In the genomic region with DNA sequence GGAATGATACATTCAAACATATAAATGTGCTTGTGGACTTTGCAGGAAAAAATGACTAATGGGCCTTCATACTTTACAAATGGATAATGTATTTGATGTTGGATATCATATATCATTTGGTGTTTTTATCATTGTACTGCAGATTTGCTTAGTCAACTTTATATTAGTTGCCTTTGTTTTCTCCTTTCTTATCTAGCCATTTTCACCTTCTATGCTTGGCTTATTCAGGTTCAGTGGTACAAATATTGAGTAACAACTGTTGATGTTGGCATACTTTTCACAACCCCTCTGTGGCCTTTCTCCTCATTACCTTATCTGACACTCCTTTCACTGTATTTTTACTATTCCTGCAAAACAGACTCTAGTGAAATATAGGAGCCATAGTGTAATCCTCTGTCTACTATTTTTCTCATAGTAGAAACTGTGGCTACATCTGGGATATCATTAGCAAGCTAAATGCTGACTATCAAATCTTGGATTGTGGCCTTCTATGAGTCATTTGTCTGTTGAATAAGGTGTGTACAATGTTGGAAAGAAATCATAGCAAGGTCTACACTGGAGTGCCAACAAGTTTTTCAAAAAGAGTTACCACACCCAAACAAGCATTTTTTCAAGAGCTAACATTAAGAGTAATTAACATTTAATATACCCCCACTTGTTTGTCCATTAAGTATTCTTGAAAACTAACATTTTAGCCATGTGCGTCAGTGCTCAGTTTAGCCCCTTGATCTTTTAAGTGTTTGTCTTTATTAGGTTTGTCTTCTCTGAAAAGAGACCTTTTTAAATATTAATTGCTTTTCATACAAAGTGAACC, we compare ENCODE assay signal across 11 cellular contexts.
DNase-seq lines count a peak whose midpoint lies in the region; ATAC-seq, FAIRE-seq and TF ChIP-seq lines count a peak whose summit lies in the region.
"Had no signal": no experiment of that assay in that cellular context is flagged by ENCODE, and none has a peak within 500 bp of the region (broad histone marks: within the 10 kb centered on the region; RNA-seq: fewer than 3 reads in every experiment).

No MANE protein-coding gene starts in this region.

- intact Hi-C loops in K562 (cut with micrococcal nuclease) (no loop called here), upper lobe of right lung (cut with DNase I) (no loop called here)

- H3K9ac ChIP-seq in K562 (ENCODE audit: insufficient read depth in 1 of 2, low read depth in 2 of 2, low read length in 2 of 2), result no peak overlapping the region

- DNase-seq in NCI-H1092 treated with DMSO at 0.1 percent for 48 hours (lab: John Stamatoyannopoulos, UW), result peak; percentile 2
- no peak for DNase-seq in NCI-H1092 (lab: John Stamatoyannopoulos, UW)
- DNase-seq in K562 (ENCODE audit: extremely low read depth in 1 of 4, low spot score in 3 of 4), result no peak
- no peak for DNase-seq in left lobe of liver (ENCODE audit: low spot score)
- no peak for DNase-seq in upper lobe of right lung
- no peak for DNase-seq in NCI-H82 treated with DMSO at 0.1 percent for 48 hours (lab: John Stamatoyannopoulos, UW; ENCODE audit: unreplicated experiment)
- DNase-seq in GOT3 (lab: John Stamatoyannopoulos, UW), result no peak
- DNase-seq: activated T-cell treated with anti-CD3 and anti-CD28 coated beads for 4 hours had no signal

- no peak for TF ChIP-seq CTCF in K562 (IDR thresholded peaks at IDR 0.05 in 2 of 3, conservative IDR thresholded peaks at IDR 0.05 in 1 of 3; ENCODE audit: insufficient read depth in 2 of 3, low read depth in 1 of 3, low read length in 3 of 3)
- no peak for TF ChIP-seq CTCF in upper lobe of right lung (IDR thresholded peaks at IDR 0.05)

- POLR2A ChIA-PET in K562 (lab: Yijun Ruan, JAX), result interaction anchor here (0.6 kb wide), 1 partner anchor 202 kb away, joined by 3 read pairs; no protein-coding TSS in a partner anchor

- H3K36me3 ChIP-seq in K562 (ENCODE audit: control insufficient read depth, insufficient read depth, low read length) (peaks cover 10% of the 10 kb centered on the region; the same call in 2 of the 3 replicates), upper lobe of right lung (no peaks in the 10 kb centered on the region)

- H3K27me3 ChIP-seq in K562 (ENCODE audit: control insufficient read depth in 2 of 2, insufficient read depth in 2 of 2, low read length in 2 of 2) (no peaks in the 10 kb centered on the region), upper lobe of right lung (no peaks in the 10 kb centered on the region)

- in situ Hi-C loops in K562 (cut with MboI), result no loop called here

- no peak overlapping the region for H2AFZ ChIP-seq in K562 (ENCODE audit: low read depth, low read length)

- H3K27ac ChIP-seq in K562 (ENCODE audit: extremely low read depth, low read depth, low read length), result no peak overlapping the region
- no peak overlapping the region for H3K27ac ChIP-seq in upper lobe of right lung

- no TSS peak for BruUV-seq in K562 (replicated peaks; lab: Mats Ljungman, UMichigan)

- peak; percentile 27; the same call in 2 of the 3 replicates for ATAC-seq in K562
- peak; percentile 97 for ATAC-seq in left lobe of liver
- ATAC-seq in upper lobe of right lung, result peak; percentile 88
- no peak for ATAC-seq in HG03045 (IDR thresholded peaks at IDR 0.05; ENCODE audit: unreplicated experiment)
- ATAC-seq: stimulated activated memory B cell treated with anti-CD40 and anti-IgM and Interleukin-4, amounts not matched to agents 10 μg/mL and 1 μg/mL and 100 μg/mL, for 72 hours had no signal

- 100% methylated on average over 1 of the region's 1 CpG for WGBS in K562 (ENCODE audit: insufficient coverage, low coverage, missing lambda C conversion rate)

- H3K4me1 ChIP-seq in K562 (replicated peaks in 1 of 2; ENCODE audit: control insufficient read depth in 2 of 2, insufficient read depth in 2 of 2, low read length in 2 of 2), result peaks cover 0 to 4% of the 10 kb centered on the region in 2 experiments; a peak in 1 of 5 replicates
- H3K4me1 ChIP-seq in upper lobe of right lung, result peaks cover 4% of the 10 kb centered on the region

- no peaks in the 10 kb centered on the region for H4K20me1 ChIP-seq in K562 (replicated peaks; ENCODE audit: control insufficient read depth, insufficient read depth, low read length)

- no peak for TF ChIP-seq EP300 in K562 (IDR thresholded peaks at IDR 0.05; ENCODE audit: low read length)

- CTCF ChIA-PET in K562 (lab: Yijun Ruan, JAX; ENCODE audit: low intra/inter-chr PET ratio), result no interaction called here

- TF ChIP-seq RAD21 in K562 (CRISPR knock-in tag; conservative IDR thresholded peaks at IDR 0.05 in 1 of 2, IDR thresholded peaks at IDR 0.05 in 1 of 2), result no peak

- H3K79me2 ChIP-seq in K562 (ENCODE audit: control insufficient read depth, insufficient read depth, low read length), result no peaks in the 10 kb centered on the region

- no peak overlapping the region for H3K4me2 ChIP-seq in K562 (ENCODE audit: insufficient read depth, low read length)

- no peak for TF ChIP-seq POLR2A in K562 (conservative IDR thresholded peaks at IDR 0.05)

- no peak for FAIRE-seq in K562 (lab: Jason Lieb, UNC)
- FAIRE-seq: A204.1 had no signal

- no peaks in the 10 kb centered on the region for H3K9me3 ChIP-seq in K562 (replicated peaks; ENCODE audit: control insufficient read depth, insufficient read depth, low read depth, low read length)
- H3K9me3 ChIP-seq in upper lobe of right lung, result no peaks in the 10 kb centered on the region

- H3K4me3 ChIP-seq in K562 (no peak overlapping the region), upper lobe of right lung (no peak overlapping the region)

- H3K9me1 ChIP-seq in K562 (ENCODE audit: control insufficient read depth, insufficient read depth, low read length), result peaks cover 3% of the 10 kb centered on the region

TF ChIP-seq in K562, 482 proteins besides CTCF, POLR2A, EP300 and RAD21 (continues in another document):
- TF ChIP-seq TCF3 (CRISPR knock-in tag; IDR thresholded peaks at IDR 0.05) (peak; percentile 29; the same call in 1 of the 2 replicates), C11orf30 (IDR thresholded peaks at IDR 0.05; ENCODE audit: low read depth) (peak; percentile 52; the same call in 1 of the 2 replicates), NKRF (IDR thresholded peaks at IDR 0.05; ENCODE audit: borderline replicate concordance) (no peak), MTA1 (IDR thresholded peaks at IDR 0.05; ENCODE audit: borderline replicate concordance) (no peak), FOXK2 (conservative IDR thresholded peaks at IDR 0.05 in 1 of 2, IDR thresholded peaks at IDR 0.05 in 1 of 2; ENCODE audit: low read depth in 2 of 2) (no peak), DPF2 (IDR thresholded peaks at IDR 0.05) (peak; percentile 34; the same call in 1 of the 2 replicates), MTA2 (IDR thresholded peaks at IDR 0.05; ENCODE audit: low read depth) (peak; percentile 22; the same call in 1 of the 2 replicates), TBL1XR1 (IDR thresholded peaks at IDR 0.05; ENCODE audit: low read length in 2 of 2) (no peak), OTX1 (CRISPR knock-in tag; IDR thresholded peaks at IDR 0.05) (no peak), SOX6 (IDR thresholded peaks at IDR 0.05) (peak; percentile 54), FOXK1 (CRISPR knock-in tag; IDR thresholded peaks at IDR 0.05; ENCODE audit: borderline replicate concordance) (no peak), CBFA2T2 (conservative IDR thresholded peaks at IDR 0.05) (0 out of 2 replicates have a peak, but pooled peaks have one; percentile 37), SMARCA4 (IDR thresholded peaks at IDR 0.05) (0 out of 2 replicates have a peak, but pooled peaks have one; percentile 23), MAFF (IDR thresholded peaks at IDR 0.05; ENCODE audit: low read length) (peak; percentile 1; the same call in 1 of the 2 replicates), TEAD4 (IDR thresholded peaks at IDR 0.05; ENCODE audit: low read length) (peak; percentile 58), TEAD4 (CRISPR knock-in tag; IDR thresholded peaks at IDR 0.05; ENCODE audit: borderline replicate concordance) (no peak), THRA (IDR thresholded peaks at IDR 0.05) (no peak), TAL1 (IDR thresholded peaks at IDR 0.05) (peak; percentile 51), CBFA2T3 (IDR thresholded peaks at IDR 0.05) (peak; percentile 69), ARID1B (IDR thresholded peaks at IDR 0.05) (peak; percentile 50), MAFG (tag; conservative IDR thresholded peaks at IDR 0.05) (peak; percentile 55), FOSL1 (tag; conservative IDR thresholded peaks at IDR 0.05) (peak; percentile 74), SMARCE1 (IDR thresholded peaks at IDR 0.05) (peak; percentile 20; the same call in 1 of the 2 replicates)
